Comparison of ENCODE assay signal across 1 cellular context in genomic region chr7:11847336-11847735, GRCh38.
TF ChIP-seq lines count a peak whose summit lies in the region.

No MANE protein-coding gene starts in this region.

TF ChIP-seq in GM23338, 12 proteins besides CTCF, POLR2A, EP300 and RAD21 (continued from another document):
- TF ChIP-seq ZNF462 (CRISPR knock-in tag; IDR thresholded peaks at IDR 0.05) (no peak), EZH2phosphoT487 (IDR thresholded peaks at IDR 0.05; ENCODE audit: unreplicated experiment) (no peak), CREB1 (CRISPR knock-in tag; IDR thresholded peaks at IDR 0.05; ENCODE audit: low read depth) (no peak)
